Comparison of ENCODE assay signal across 15 cellular contexts in genomic region chr9:112035166-112035816, GRCh38.
A peak's percentile ranks its signal among the peaks of the same experiment; 100 is the strongest.
DNase-seq lines count a peak whose midpoint lies in the region; ATAC-seq and TF ChIP-seq lines count a peak whose summit lies in the region.
"Had no signal": no experiment of that assay in that cellular context is flagged by ENCODE, and none has a peak within 500 bp of the region (broad histone marks: within the 10 kb centered on the region; RNA-seq: fewer than 3 reads in every experiment).

No MANE protein-coding gene starts in this region.

- H3K27me3 ChIP-seq in BLaER1 = no peaks in the 10 kb centered on the region
- no peaks in the 10 kb centered on the region for H3K27me3 ChIP-seq in right lobe of liver

- H3K4me3 Mint-ChIP-seq in IgD-negative memory B cell = peak overlapping the region in 3 of 4 donors; percentile 19 to 92 (median 21)

- peaks cover 15% of the 10 kb centered on the region for H3K36me3 ChIP-seq in BLaER1
- H3K36me3 ChIP-seq in right lobe of liver = no peaks in the 10 kb centered on the region
- H3K36me3 ChIP-seq: thoracic aorta had no signal

- H3K27me3 Mint-ChIP-seq in IgD-negative memory B cell = no peaks in the 10 kb centered on the region

- peaks cover 65 to 72% (median 70%) of the 10 kb centered on the region in 3 donors for H3K4me1 Mint-ChIP-seq in IgD-negative memory B cell

- no peak for TF ChIP-seq POLR2A in right lobe of liver (IDR thresholded peaks at IDR 0.05)

- H3K36me3 Mint-ChIP-seq in IgD-negative memory B cell = no peaks in the 10 kb centered on the region

- peaks cover 10% of the 10 kb centered on the region; the same call in 1 of the 2 replicates for H3K9me3 ChIP-seq in BLaER1
- no peaks in the 10 kb centered on the region for H3K9me3 ChIP-seq in right lobe of liver
- H3K9me3 ChIP-seq: thoracic aorta had no signal

- peak overlapping the region; percentile 72 to 93 (median 76) for H3K27ac Mint-ChIP-seq in IgD-negative memory B cell

- no peak overlapping the region for H3K9ac ChIP-seq in BLaER1

- peak; percentile 53 for DNase-seq in cerebellar cortex (ENCODE audit: low spot score)
- DNase-seq in right lobe of liver = no peak
- DNase-seq in nucleus accumbens (lab: John Stamatoyannopoulos, UW) = no peak
- no peak for DNase-seq in mesenteric fat pad (ENCODE audit: low spot score)
- DNase-seq: activated CD4-positive, alpha-beta T cell treated with anti-CD3 and anti-CD28 coated beads, Interleukin-2, amount 50 U/mL, for 48 hours; activated naive CD4-positive, alpha-beta T cell treated with Interleukin-2 at 50 U/mL for 16 hours; aorta; mesendoderm; NCI-H1105; NCI-H510A treated with DMSO at 0.1 percent for 48 hours had no signal

- H3K27ac ChIP-seq in BLaER1 = no peak overlapping the region
- no peak overlapping the region for H3K27ac ChIP-seq in right lobe of liver
- H3K27ac ChIP-seq: thoracic aorta had no signal

- H4K20me1 ChIP-seq in BLaER1 = no peaks in the 10 kb centered on the region

- H3K4me3 ChIP-seq in BLaER1 = no peak overlapping the region
- H3K4me3 ChIP-seq in right lobe of liver = no peak overlapping the region
- H3K4me3 ChIP-seq: thoracic aorta had no signal

- WGBS in right lobe of liver (ENCODE audit: insufficient coverage, low coverage, low lambda C conversion rate, missing lambda C conversion rate) = 33% methylated on average over 6 of the region's 6 CpGs

- intact Hi-C loops in right lobe of liver (cut with DNase I) = no loop called here

- ATAC-seq in right lobe of liver (peak in 3 of 4 donors; percentile 20 to 32 (median 27)), GM18498 (IDR thresholded peaks at IDR 0.05; ENCODE audit: unreplicated experiment) (no peak), HG02610 (IDR thresholded peaks at IDR 0.05; ENCODE audit: unreplicated experiment) (no peak)

- H3K4me2 ChIP-seq in BLaER1 = peak overlapping the region; percentile 25

- H3K9me3 Mint-ChIP-seq in IgD-negative memory B cell = peaks cover 0 to 3% (median 0%) of the 10 kb centered on the region in 3 donors

- TF ChIP-seq CTCF in right lobe of liver (IDR thresholded peaks at IDR 0.05) = no peak

- H3K4me1 ChIP-seq in BLaER1 (peaks cover 41% of the 10 kb centered on the region), right lobe of liver (peaks cover 0 to 51% (median 15%) of the 10 kb centered on the region in 4 donors)

Comparison
In these comparisons a context has a peak if more than half of its experiments do, and no peak if none do; other contexts are left out.
1. ATAC-seq: peak in right lobe of liver (3 of 4); none in GM18498 (single experiment) and HG02610 (single experiment).